In the genomic region with DNA sequence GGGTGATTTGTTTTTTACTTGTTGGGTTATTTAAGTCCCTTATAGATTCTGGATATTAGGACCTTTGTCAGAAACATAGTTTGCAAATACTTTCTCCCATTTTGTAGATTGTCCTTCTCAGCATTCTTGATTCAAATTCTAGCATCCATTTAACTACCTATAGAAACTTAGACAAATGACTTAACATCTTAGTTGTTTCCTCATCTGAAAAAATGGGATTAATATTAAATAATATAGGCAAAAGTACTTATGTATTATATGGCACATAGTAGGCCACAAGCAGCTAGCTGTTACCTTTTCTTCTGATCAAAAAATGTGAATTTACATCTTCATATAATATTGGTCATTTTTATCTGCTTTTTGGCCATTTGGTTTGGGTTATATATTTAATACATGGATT, we compare ENCODE assay signal across 8 cellular contexts.
"Had no signal": no experiment of that assay in that cellular context is flagged by ENCODE, and none has a peak within 500 bp of the region (broad histone marks: within the 10 kb centered on the region; RNA-seq: fewer than 3 reads in every experiment).

No MANE protein-coding gene starts in this region.

- H3K27ac ChIP-seq: GM23248 had no signal

- H3K4me1 ChIP-seq: HAP-1 had no signal

- H3K9me3 ChIP-seq: HAP-1 had no signal

- H3K4me3 ChIP-seq: GM23248, GM23338, HAP-1 had no signal

- DNase-seq: GM23248, GOT3, H7, H9, HCEC 1CT, HFFc6 had no signal

- H3K36me3 ChIP-seq: HAP-1 had no signal
